Comparison of ENCODE assay signal across 9 cellular contexts in the genomic region with DNA sequence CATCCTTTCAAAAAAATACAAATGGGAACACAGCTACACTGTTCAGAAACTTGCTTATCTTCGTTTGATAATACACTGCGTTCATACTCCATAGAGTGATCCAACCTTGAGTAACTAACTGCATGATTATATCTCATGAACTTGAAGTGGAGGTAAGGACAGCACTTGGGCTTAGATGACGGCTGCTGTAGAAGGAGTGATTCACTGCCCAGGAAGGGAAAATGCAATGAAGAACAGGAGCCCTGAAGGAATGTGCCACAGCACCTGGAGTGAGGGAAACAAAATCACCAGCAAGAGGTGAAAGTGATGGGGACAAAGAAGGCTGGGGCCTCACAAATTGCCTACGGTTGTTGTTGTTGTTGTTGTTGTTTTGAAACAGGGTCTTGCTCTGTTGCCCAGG.
"Had no signal": no experiment of that assay in that cellular context is flagged by ENCODE, and none has a peak within 500 bp of the region (broad histone marks: within the 10 kb centered on the region; RNA-seq: fewer than 3 reads in every experiment).

No MANE protein-coding gene starts in this region.

- H3K4me3 Mint-ChIP-seq: activated CD8-positive, alpha-beta T cell treated with anti-CD3 and anti-CD28 coated beads for 36 hours; activated T-cell treated with anti-CD3 and anti-CD28 coated beads, Interleukin-2, amount 50 U/mL, for 72 hours; stimulated activated naive CD8-positive, alpha-beta T cell treated with anti-CD3 and anti-CD28 coated beads, Interleukin-15, Interleukin-2, amounts not matched to agents 100 ng/mL and 50 ng/mL, for 24 hours had no signal

- H3K27me3 ChIP-seq: ascending aorta, ovary had no signal

- H3K9me3 Mint-ChIP-seq: activated CD8-positive, alpha-beta T cell treated with anti-CD3 and anti-CD28 coated beads for 36 hours; stimulated activated naive CD8-positive, alpha-beta T cell treated with anti-CD3 and anti-CD28 coated beads, Interleukin-15, Interleukin-2, amounts not matched to agents 100 ng/mL and 50 ng/mL, for 24 hours had no signal

- DNase-seq: activated CD8-positive, alpha-beta memory T cell treated with anti-CD3 and anti-CD28 coated beads, Interleukin-2, amount 50 U/mL, for 4 hours; effector CD4-positive, alpha-beta T cell; left colon had no signal

- H3K4me1 ChIP-seq: ascending aorta had no signal

- H3K36me3 ChIP-seq: ascending aorta, ovary had no signal

- H3K27ac ChIP-seq: ascending aorta, coronary artery, ovary had no signal

- H3K9me3 ChIP-seq: ascending aorta, ovary had no signal

- H3K27me3 Mint-ChIP-seq: stimulated activated naive CD8-positive, alpha-beta T cell treated with anti-CD3 and anti-CD28 coated beads, Interleukin-15, Interleukin-2, amounts not matched to agents 100 ng/mL and 50 ng/mL, for 24 hours had no signal

- H3K27ac Mint-ChIP-seq: activated CD8-positive, alpha-beta T cell treated with anti-CD3 and anti-CD28 coated beads for 36 hours; activated T-cell treated with anti-CD3 and anti-CD28 coated beads, Interleukin-2, amount 50 U/mL, for 72 hours; stimulated activated naive CD8-positive, alpha-beta T cell treated with anti-CD3 and anti-CD28 coated beads, Interleukin-15, Interleukin-2, amounts not matched to agents 100 ng/mL and 50 ng/mL, for 24 hours had no signal

- H3K4me3 ChIP-seq: ascending aorta, coronary artery, ovary had no signal
